10 cellular contexts compared by ENCODE assay signal in the genomic region with DNA sequence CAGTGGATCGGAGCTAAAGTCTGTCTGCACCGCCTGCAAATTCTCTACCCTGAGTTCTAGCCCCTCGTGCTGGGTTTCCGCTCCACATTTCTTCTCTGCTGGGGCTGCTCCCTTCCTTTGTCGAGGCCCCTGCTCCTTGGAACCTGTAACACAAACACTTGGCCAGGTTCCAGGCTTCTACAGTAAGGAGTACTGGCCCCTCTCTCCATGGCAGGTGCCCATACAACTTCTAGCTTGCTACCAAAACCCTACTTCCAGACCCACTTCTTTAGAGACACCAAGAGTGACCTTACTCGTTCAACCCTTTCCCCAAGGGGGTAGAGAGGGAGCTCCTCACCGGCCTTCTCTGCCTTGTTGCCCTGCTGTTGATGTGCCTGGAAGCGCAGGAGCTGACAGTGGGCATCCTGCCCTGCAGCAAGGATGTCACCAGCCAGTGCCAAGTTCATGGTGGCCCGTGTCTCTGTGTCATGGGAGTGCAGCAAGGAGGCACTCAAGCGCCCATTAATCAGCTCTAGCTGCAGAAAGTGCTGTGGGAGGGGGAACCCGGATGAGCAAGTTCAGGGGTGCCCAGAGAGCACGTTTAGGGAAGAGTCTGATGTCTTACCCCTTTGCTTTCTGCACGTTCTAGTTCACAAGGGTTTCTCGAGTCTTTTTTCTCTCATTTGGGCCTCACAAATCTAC. TPM values are rescaled to one million over a fixed set of nuclear protein-coding genes. Genes with fewer than 3 reads are reported as not detected.
DNase-seq lines count a peak whose midpoint lies in the region; ATAC-seq and TF ChIP-seq lines count a peak whose summit lies in the region.
"Had no signal": no experiment of that assay in that cellular context is flagged by ENCODE, and none has a peak within 500 bp of the region (broad histone marks: within the 10 kb centered on the region; RNA-seq: fewer than 3 reads in every experiment).

No MANE protein-coding gene starts in this region.

- H3K4me3 Mint-ChIP-seq in endodermal cell = peak overlapping the region; percentile 84
- H3K4me3 Mint-ChIP-seq in neural progenitor cell = peak overlapping the region; percentile 95

- H3K4me1 Mint-ChIP-seq in endodermal cell (peaks cover 10% of the 10 kb centered on the region), neural progenitor cell (peaks cover 13% of the 10 kb centered on the region)

- in situ Hi-C loops in G401 (cut with HindIII; ENCODE audit: low sequenced_read_pairs) = no loop called here

- H3K9me3 Mint-ChIP-seq in endodermal cell (no peaks in the 10 kb centered on the region), neural progenitor cell (no peaks in the 10 kb centered on the region)

- H3K36me3 Mint-ChIP-seq in endodermal cell (ENCODE audit: low read depth) (peaks cover 27% of the 10 kb centered on the region), neural progenitor cell (peaks cover 16% of the 10 kb centered on the region)

- H4K20me1 ChIP-seq in neural progenitor cell (ENCODE audit: low read depth) = peaks cover 15% of the 10 kb centered on the region

- H3K4me3 ChIP-seq in SK-N-MC = peak overlapping the region; percentile 99
- peak overlapping the region; percentile 90 for H3K4me3 ChIP-seq in endodermal cell (ENCODE audit: low read length)
- H3K4me3 ChIP-seq in neural progenitor cell = peak overlapping the region; percentile 83

- H3F3A ChIP-seq in neural progenitor cell (ENCODE audit: low read depth) = peaks cover 8% of the 10 kb centered on the region

- H2AFZ ChIP-seq in neural progenitor cell (replicated peaks) = no peak overlapping the region

- H3K27me3 ChIP-seq in endodermal cell (ENCODE audit: control insufficient read depth, insufficient read depth, low read length, poor library complexity, severe bottlenecking) (no peaks in the 10 kb centered on the region), neural progenitor cell (no peaks in the 10 kb centered on the region)

- H3K27me3 Mint-ChIP-seq in endodermal cell (ENCODE audit: insufficient read depth) = peaks cover 4% of the 10 kb centered on the region
- H3K27me3 Mint-ChIP-seq in neural progenitor cell (ENCODE audit: insufficient read depth, low read depth) = peaks cover 10% of the 10 kb centered on the region

- H3K9ac ChIP-seq in SK-N-MC (ENCODE audit: insufficient read length) (peak overlapping the region; percentile 96), endodermal cell (ENCODE audit: extremely low read depth, low read length, poor library complexity, severe bottlenecking) (peak overlapping the region; percentile 80), neural progenitor cell (peak overlapping the region; percentile 81)

- peak overlapping the region; percentile 83 for H3K4me2 ChIP-seq in neural progenitor cell

- ATAC-seq in HG03469 (IDR thresholded peaks at IDR 0.05; ENCODE audit: unreplicated experiment) (no peak), omental fat pad (ENCODE audit: low FRiP score) (no peak)

- intact Hi-C loops in posterior cingulate gyrus (cut with DNase I) = loop anchor here (5.0 kb wide), 2 partner anchors 46 to 79 kb away; a partner anchor contains a TSS

- no peaks in the 10 kb centered on the region for H3K9me3 ChIP-seq in SK-N-MC (ENCODE audit: low read depth, low read length)
- H3K9me3 ChIP-seq in endodermal cell (ENCODE audit: control insufficient read depth, low read length) = no peaks in the 10 kb centered on the region
- H3K9me3 ChIP-seq in neural progenitor cell (ENCODE audit: low read depth) = no peaks in the 10 kb centered on the region

- TF ChIP-seq CTCF in endodermal cell (conservative IDR thresholded peaks at IDR 0.05) (no peak), neural progenitor cell (IDR thresholded peaks at IDR 0.05) (no peak), omental fat pad (IDR thresholded peaks at IDR 0.05) (no peak)

- peak; percentile 57 for DNase-seq in G401 (ENCODE audit: low spot score)
- no peak for DNase-seq in SK-N-MC (ENCODE audit: low read depth, low spot score)
- no peak for DNase-seq in endodermal cell
- no peak for DNase-seq in neural progenitor cell (ENCODE audit: low spot score)
- no peak for DNase-seq in posterior cingulate gyrus
- DNase-seq in omental fat pad (ENCODE audit: low spot score) = no peak
- DNase-seq in epidermal melanocyte (ENCODE audit: insufficient read length, low spot score) = no peak

- H3K36me3 ChIP-seq in SK-N-MC (ENCODE audit: insufficient read depth, low read length) = peaks cover 36% of the 10 kb centered on the region
- H3K36me3 ChIP-seq in endodermal cell (ENCODE audit: control insufficient read depth, insufficient read depth, low read length) = peaks cover 30% of the 10 kb centered on the region
- no peaks in the 10 kb centered on the region for H3K36me3 ChIP-seq in neural progenitor cell

- H3K4me1 ChIP-seq in endodermal cell (ENCODE audit: control insufficient read depth, insufficient read depth, low read length) (no peaks in the 10 kb centered on the region), neural progenitor cell (peaks cover 6% of the 10 kb centered on the region)

- peaks cover 17% of the 10 kb centered on the region for H3K79me2 ChIP-seq in neural progenitor cell (ENCODE audit: low read depth)

- H3K27ac Mint-ChIP-seq in endodermal cell (peak overlapping the region; percentile 62), neural progenitor cell (no peak overlapping the region)

- H3K27ac ChIP-seq in SK-N-MC = no peak overlapping the region
- H3K27ac ChIP-seq in endodermal cell (ENCODE audit: low read depth, low read length) = no peak overlapping the region
- no peak overlapping the region for H3K27ac ChIP-seq in neural progenitor cell

- WGBS in endodermal cell (ENCODE audit: insufficient coverage in 1 of 2, insufficient read length in 1 of 2), 2 experiments = 43 to 56% methylated on average over 10 to 14 of the region's 14 CpGs

RNA-seq across cellular contexts. Expression of a gene that starts 1.1 kb away (rescaled TPM):
- total RNA-seq in G401 (2014; rRNA removed; shearing (Covaris generic)) = 89.5 and 92.2 TPM in 2 replicates
- total RNA-seq in endodermal cell (10 to 100 TPM; 50.5 to 53.5 TPM), neural progenitor cell (ENCODE audit: low replicate concordance) (25.1 and 39.8 TPM in 2 replicates), omental fat pad (10 to 100 TPM; 60.7 to 76.5 (median 65.7) TPM)
- 44.1 TPM for polyA plus RNA-seq in endodermal cell (2013, experiment 1 of 2)
- 40.4 TPM for polyA plus RNA-seq in endodermal cell (2013, experiment 2 of 2)

RNA-seq across cellular contexts. Expression of a gene that starts 5.9 kb away (rescaled TPM):
- not detected in 2 replicates for total RNA-seq in G401 (2014; rRNA removed; shearing (Covaris generic))
- total RNA-seq in endodermal cell (not detected), neural progenitor cell (ENCODE audit: low replicate concordance) (not detected in 2 replicates), omental fat pad (not detected)
- polyA plus RNA-seq in endodermal cell (2013, experiment 1 of 2) = not detected
- polyA plus RNA-seq in endodermal cell (2013, experiment 2 of 2) = not detected
- total RNA-seq: LHCN-M2, pulmonary artery endothelial cell had no signal

RNA-seq across cellular contexts. Expression of a gene that starts 9.7 kb away (rescaled TPM):
- total RNA-seq in G401 (2014; rRNA removed; shearing (Covaris generic)) = 0.43 TPM in 1 of 2 replicates, not detected in the other
- total RNA-seq in endodermal cell = 1 to 10 TPM in 1 of 2 donors, under 1 TPM in 1; 0.29 to 1.0 TPM
- polyA plus RNA-seq in endodermal cell (2013, experiment 1 of 2) = 0.53 TPM
- 0.75 TPM for polyA plus RNA-seq in endodermal cell (2013, experiment 2 of 2)
- total RNA-seq in neural progenitor cell (ENCODE audit: low replicate concordance) = 0.65 and 1.1 TPM in 2 replicates
- total RNA-seq in omental fat pad = 1 to 10 TPM in 1 of 4 donors, under 1 TPM in 2, not detected in 1; 0.50 to 1.1 (median 0.65) TPM
- total RNA-seq: pulmonary artery endothelial cell had no signal

RNA-seq across cellular contexts. Expression of a gene that starts 14.4 kb away (rescaled TPM):
- total RNA-seq in G401 (2014; rRNA removed; shearing (Covaris generic)) = 1.3 and 11.3 TPM in 2 replicates
- total RNA-seq in endodermal cell (under 1 TPM; 0.20 to 0.33 TPM), neural progenitor cell (ENCODE audit: low replicate concordance) (2.1 and 3.0 TPM in 2 replicates), omental fat pad (1 to 10 TPM; 1.3 to 9.3 (median 5.5) TPM)
- polyA plus RNA-seq in endodermal cell (2013, experiment 1 of 2) = 2.0 TPM
- 1.4 TPM for polyA plus RNA-seq in endodermal cell (2013, experiment 2 of 2)

RNA-seq across cellular contexts. Expression of a gene that starts 15.5 kb away (rescaled TPM):
- total RNA-seq in G401 (2014; rRNA removed; shearing (Covaris generic)) = not detected in 2 replicates
- total RNA-seq in endodermal cell (not detected), neural progenitor cell (ENCODE audit: low replicate concordance) (0.03 TPM in 1 of 2 replicates, not detected in the other), omental fat pad (under 1 TPM in 2 of 4 donors, not detected in 2; 0.12 to 0.56 TPM)
- not detected for polyA plus RNA-seq in endodermal cell (2013, experiment 1 of 2)
- not detected for polyA plus RNA-seq in endodermal cell (2013, experiment 2 of 2)
- total RNA-seq: LHCN-M2, pulmonary artery endothelial cell had no signal
